In the genomic region with DNA sequence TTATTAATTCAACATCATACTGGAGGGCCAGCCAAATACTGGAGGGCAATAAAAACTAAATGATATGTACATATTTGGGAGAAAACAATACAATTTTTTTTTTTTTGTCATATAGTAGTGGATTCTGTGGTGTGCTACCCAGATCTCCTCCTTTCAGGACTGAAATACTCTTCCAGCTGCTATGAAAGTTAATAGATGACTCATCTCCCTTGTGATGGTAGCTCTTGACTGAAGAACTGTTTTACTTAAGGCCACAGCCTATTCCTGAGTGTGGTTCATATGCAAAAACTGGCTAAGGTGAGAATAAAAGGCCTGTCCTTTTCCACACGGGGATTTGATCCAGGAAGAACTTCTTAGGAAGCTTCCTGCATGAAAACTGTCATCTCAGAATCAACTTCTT, we compare ENCODE assay signal across 1 cellular context.
TF ChIP-seq lines count a peak whose summit lies in the region.

No MANE protein-coding gene starts in this region.

TF ChIP-seq in IMR-90, 13 proteins besides CTCF, POLR2A, EP300 and RAD21 (continued from another document):
- TF ChIP-seq CHD1 (IDR thresholded peaks at IDR 0.05; ENCODE audit: low read depth, low read length) = no peak
- no peak for TF ChIP-seq RCOR1 (IDR thresholded peaks at IDR 0.05; ENCODE audit: insufficient replicate concordance, low read length)
TF ChIP-seq in IMR-90: peak in this region for 0.
